ENCODE assay signal across 20 cellular contexts in the genomic region with DNA sequence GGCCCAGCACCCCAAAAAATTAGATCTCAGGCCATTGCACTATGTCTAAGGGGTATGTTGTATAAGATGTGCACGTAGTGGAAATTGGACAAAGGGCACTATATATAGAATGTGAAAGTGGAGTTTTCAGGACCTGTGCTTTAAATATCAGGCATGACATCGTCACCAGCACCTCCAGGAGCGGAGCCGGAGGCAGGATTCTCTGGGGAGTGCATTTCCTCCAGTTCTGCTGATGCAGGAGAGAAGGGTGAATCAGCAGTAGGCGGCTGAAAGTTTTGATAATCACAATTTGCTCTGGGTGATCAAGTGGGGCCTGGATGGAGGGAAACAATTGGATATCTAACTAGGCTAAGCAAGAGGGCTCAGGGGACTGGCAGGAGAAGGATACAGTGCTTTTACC.
"Had no signal": no experiment of that assay in that cellular context is flagged by ENCODE, and none has a peak within 500 bp of the region (broad histone marks: within the 10 kb centered on the region; RNA-seq: fewer than 3 reads in every experiment).

No MANE protein-coding gene starts in this region.

- H3K27me3 ChIP-seq: SJSA1 had no signal

- H3K4me1 ChIP-seq: SJSA1 had no signal

- H3K27ac ChIP-seq: HL-60, SJSA1, SK-N-MC had no signal

- H3K36me3 ChIP-seq: SJSA1 had no signal

- H3K9me3 ChIP-seq: SJSA1 had no signal

- DNase-seq: KBM-7, MV-4-11, NCI-H1048, NCI-H1105, NCI-H1417, NCI-H1436 treated with DMSO at 0.1 percent for 48 hours, NCI-H1694 treated with DMSO at 0.1 percent for 48 hours, NCI-H1930, NCI-H2081, NCI-H2107, NCI-H2227 treated with DMSO at 0.1 percent for 48 hours, NCI-H524, NCI-H526 treated with DMSO at 0.1 percent for 48 hours, NCI-H748 treated with DMSO at 0.1 percent for 48 hours, Right ventricle myocardium superior, RPMI8226, SIG-M5 had no signal

- H3K4me3 ChIP-seq: SJSA1, SK-N-MC had no signal
